In genomic region chr6:94501546-94501945, GRCh38 we compare ENCODE assay signal across 25 cellular contexts.
A peak's percentile ranks its signal among the peaks of the same experiment; 100 is the strongest.
DNase-seq lines count a peak whose midpoint lies in the region; ATAC-seq, FAIRE-seq and TF ChIP-seq lines count a peak whose summit lies in the region.
"Had no signal": no experiment of that assay in that cellular context is flagged by ENCODE, and none has a peak within 500 bp of the region (broad histone marks: within the 10 kb centered on the region; RNA-seq: fewer than 3 reads in every experiment).

No MANE protein-coding gene starts in this region.

- H3K27me3 ChIP-seq in HepG2 (ENCODE audit: control insufficient read depth in 1 of 2, insufficient read depth in 2 of 2, low read length in 2 of 2) (no peaks in the 10 kb centered on the region), right lobe of liver (no peaks in the 10 kb centered on the region), hepatocyte (no peaks in the 10 kb centered on the region), aorta (ENCODE audit: control insufficient read depth in 1 of 2, insufficient read depth in 2 of 2, low read length in 1 of 2) (no peaks in the 10 kb centered on the region)
- H3K27me3 ChIP-seq: SJSA1 had no signal

- ATAC-seq in HepG2 (no peak), right lobe of liver (no peak), aorta (ENCODE audit: low FRiP score) (no peak), HG03045 (IDR thresholded peaks at IDR 0.05; ENCODE audit: unreplicated experiment) (no peak)
- no peak for ATAC-seq in activated naive CD8-positive, alpha-beta T cell treated with anti-CD3 and anti-CD28 coated beads, Interleukin-2, amount 50 U/mL, for 24 hours
- ATAC-seq: CD8-positive, alpha-beta T cell; Panc1; stimulated activated naive CD8-positive, alpha-beta T cell treated with anti-CD3 and anti-CD28 coated beads, Interleukin-15, Interleukin-2, amounts not matched to agents 100 U/mL and 50 U/mL, for 24 hours had no signal

- intact Hi-C loops in HepG2 (cut with micrococcal nuclease; ENCODE audit: unreplicated experiment) = no loop called here
- intact Hi-C loops in right lobe of liver (cut with DNase I) = no loop called here
- intact Hi-C loops in aorta (cut with DNase I) = no loop called here

- in situ Hi-C loops in HepG2 (cut with HindIII; ENCODE audit: extremely low pct_ligation_motif_present, low pct_unique_long_range_greater_than_20kb) (no loop called here), astrocyte of the spinal cord (cut with HindIII; ENCODE audit: low sequenced_read_pairs) (no loop called here)

- no peaks in the 10 kb centered on the region for H3K4me1 Mint-ChIP-seq in activated naive CD8-positive, alpha-beta T cell treated with anti-CD3 and anti-CD28 coated beads, Interleukin-2, amount 50 U/mL, for 24 hours
- H3K4me1 Mint-ChIP-seq: B cell, endodermal cell, mesothelial cell of epicardium, naive B cell had no signal

- H3K9ac ChIP-seq in HepG2 (ENCODE audit: insufficient read depth, low read depth, low read length) = no peak overlapping the region

- DNase-seq in HepG2 (ENCODE audit: low spot score) = peak; percentile 1
- DNase-seq in right lobe of liver = no peak
- DNase-seq in astrocyte of the spinal cord (ENCODE audit: low read depth, low spot score) = peak; percentile 0
- DNase-seq in hepatocyte (ENCODE audit: low spot score) = peak; percentile 47
- DNase-seq in aorta = no peak
- no peak for DNase-seq in GM12891 (ENCODE audit: insufficient read length, low spot score)
- no peak for DNase-seq in activated naive CD8-positive, alpha-beta T cell treated with anti-CD3 and anti-CD28 coated beads, Interleukin-2, amount 50 U/mL, for 24 hours
- DNase-seq: activated CD4-positive, alpha-beta T cell treated with anti-CD3 and anti-CD28 coated beads, Interleukin-2, amount 50 U/mL, for 4 hours; activated CD4-positive, CD25-positive, alpha-beta regulatory T cell; activated naive CD4-positive, alpha-beta T cell treated with anti-CD3 and anti-CD28 coated beads for 36 hours; CD8-positive, alpha-beta T cell; central memory CD4-positive, alpha-beta T cell; endodermal cell; left ventricle myocardium inferior; naive B cell; NCI-H524; stimulated activated naive CD8-positive, alpha-beta T cell treated with anti-CD3 and anti-CD28 coated beads, Interleukin-15, Interleukin-2, amounts not matched to agents 100 U/mL and 50 U/mL, for 24 hours had no signal

- BruUV-seq in HepG2 (replicated peaks; lab: Mats Ljungman, UMichigan) = no TSS peak

- WGBS in HepG2 (ENCODE audit: low lambda C conversion rate) = 0% methylated on average over 1 of the region's 2 CpGs
- 24% methylated on average over 2 of the region's 2 CpGs for WGBS in right lobe of liver (ENCODE audit: insufficient coverage, low coverage, low lambda C conversion rate, missing lambda C conversion rate)
- 18% methylated on average over 2 of the region's 2 CpGs for WGBS in hepatocyte (ENCODE audit: low lambda C conversion rate, missing lambda C conversion rate)
- 21 to 32% methylated on average over 2 of the region's 2 CpGs for WGBS in aorta, 2 donors

- H3K9me3 ChIP-seq in HepG2 (ENCODE audit: low read length) (no peaks in the 10 kb centered on the region), right lobe of liver (no peaks in the 10 kb centered on the region), hepatocyte (ENCODE audit: low read depth) (no peaks in the 10 kb centered on the region), aorta (ENCODE audit: control insufficient read depth, low read length) (no peaks in the 10 kb centered on the region)
- H3K9me3 ChIP-seq: HAP-1, left ventricle myocardium inferior, SJSA1 had no signal

- no peak overlapping the region for H3K4me3 Mint-ChIP-seq in activated naive CD8-positive, alpha-beta T cell treated with anti-CD3 and anti-CD28 coated beads, Interleukin-2, amount 50 U/mL, for 24 hours
- H3K4me3 Mint-ChIP-seq: activated naive CD4-positive, alpha-beta T cell treated with anti-CD3 and anti-CD28 coated beads for 36 hours; B cell; CD8-positive, alpha-beta T cell; dendritic cell treated with granulocyte-macrophage colony-stimulating factor and Interleukin-4, amounts not matched to agents 40 ng/mL and 50 ng/mL, for 4 days; endodermal cell; mesothelial cell of epicardium; naive B cell had no signal

- no peaks in the 10 kb centered on the region for H3K9me2 ChIP-seq in hepatocyte (replicated peaks; ENCODE audit: insufficient read depth)

- no peaks in the 10 kb centered on the region for H4K20me1 ChIP-seq in HepG2 (ENCODE audit: insufficient read depth, low read length)
- no peaks in the 10 kb centered on the region for H4K20me1 ChIP-seq in hepatocyte (ENCODE audit: insufficient read depth, poor library complexity, severe bottlenecking)

- TF ChIP-seq RAD21 in HepG2 (CRISPR knock-in tag; IDR thresholded peaks at IDR 0.05) = no peak

- H3K4me1 ChIP-seq in HepG2 (ENCODE audit: insufficient read depth, low read length) (no peaks in the 10 kb centered on the region), right lobe of liver (no peaks in the 10 kb centered on the region), hepatocyte (ENCODE audit: insufficient read depth) (peaks cover 8% of the 10 kb centered on the region), aorta (ENCODE audit: control insufficient read depth in 1 of 2, insufficient read depth in 2 of 2, low read length in 2 of 2) (no peaks in the 10 kb centered on the region)
- H3K4me1 ChIP-seq: HAP-1, left ventricle myocardium inferior, SJSA1 had no signal

- TF ChIP-seq CTCF in HepG2 (CRISPR knock-in tag; IDR thresholded peaks at IDR 0.05) (no peak), right lobe of liver (IDR thresholded peaks at IDR 0.05) (no peak), astrocyte of the spinal cord (IDR thresholded peaks at IDR 0.05; ENCODE audit: low read depth, low read length) (no peak), hepatocyte (IDR thresholded peaks at IDR 0.05; ENCODE audit: poor library complexity) (no peak)

- H3K36me3 ChIP-seq in HepG2 (replicated peaks in 1 of 2; ENCODE audit: control insufficient read depth in 1 of 2, insufficient read depth in 2 of 2, low read length in 2 of 2) = no peaks in the 10 kb centered on the region
- no peaks in the 10 kb centered on the region for H3K36me3 ChIP-seq in right lobe of liver
- no peaks in the 10 kb centered on the region for H3K36me3 ChIP-seq in hepatocyte (replicated peaks; ENCODE audit: insufficient read depth, low read depth)
- no peaks in the 10 kb centered on the region for H3K36me3 ChIP-seq in aorta (ENCODE audit: control insufficient read depth in 1 of 2, insufficient read depth in 2 of 2, low read length in 1 of 2)
- H3K36me3 ChIP-seq: HAP-1, left ventricle myocardium inferior, SJSA1 had no signal

- POLR2A ChIA-PET in HepG2 (lab: Yijun Ruan, JAX) = no interaction called here

- no peak overlapping the region for H3K27ac Mint-ChIP-seq in activated naive CD8-positive, alpha-beta T cell treated with anti-CD3 and anti-CD28 coated beads, Interleukin-2, amount 50 U/mL, for 24 hours
- H3K27ac Mint-ChIP-seq: activated naive CD4-positive, alpha-beta T cell treated with anti-CD3 and anti-CD28 coated beads for 36 hours; B cell; CD8-positive, alpha-beta T cell; dendritic cell treated with granulocyte-macrophage colony-stimulating factor and Interleukin-4, amounts not matched to agents 40 ng/mL and 50 ng/mL, for 4 days; endodermal cell; mesothelial cell of epicardium; naive B cell had no signal

- CTCF ChIA-PET in HepG2 (lab: Yijun Ruan, JAX; ENCODE audit: low intra/inter-chr PET ratio, low total read pairs) = no interaction called here

- no peaks in the 10 kb centered on the region for H3K79me2 ChIP-seq in HepG2 (ENCODE audit: insufficient read depth, low read length)
- no peaks in the 10 kb centered on the region for H3K79me2 ChIP-seq in hepatocyte

- H3K4me2 ChIP-seq in HepG2 (ENCODE audit: low read depth, low read length) (no peak overlapping the region), hepatocyte (no peak overlapping the region)

- H2AFZ ChIP-seq in HepG2 (ENCODE audit: low read length) (no peak overlapping the region), hepatocyte (no peak overlapping the region)

- TF ChIP-seq EP300 in HepG2 (IDR thresholded peaks at IDR 0.05; ENCODE audit: low read depth in 2 of 2, low read length in 2 of 2) (no peak), HepG2 (CRISPR knock-in tag; IDR thresholded peaks at IDR 0.05; ENCODE audit: borderline replicate concordance) (no peak)

- FAIRE-seq in HepG2 (lab: Jason Lieb, UNC) (no peak), GM12891 (lab: Jason Lieb, UNC) (no peak)
- FAIRE-seq: islet of Langerhans had no signal

- no peaks in the 10 kb centered on the region for H3K27me3 Mint-ChIP-seq in activated naive CD8-positive, alpha-beta T cell treated with anti-CD3 and anti-CD28 coated beads, Interleukin-2, amount 50 U/mL, for 24 hours
- H3K27me3 Mint-ChIP-seq: B cell; dendritic cell treated with granulocyte-macrophage colony-stimulating factor and Interleukin-4, amounts not matched to agents 40 ng/mL and 50 ng/mL, for 4 days; naive B cell had no signal

- TF ChIP-seq POLR2A in HepG2 (IDR thresholded peaks at IDR 0.05; ENCODE audit: insufficient read depth in 1 of 2, low read depth in 2 of 2, low read length in 2 of 2) = no peak
- no peak for TF ChIP-seq POLR2A in right lobe of liver (IDR thresholded peaks at IDR 0.05)
- TF ChIP-seq POLR2A in GM12891 (IDR thresholded peaks at IDR 0.05; ENCODE audit: low read depth, low read length) = no peak

- H3K4me3 ChIP-seq in HepG2 (replicated peaks in 1 of 3; ENCODE audit: insufficient read depth in 1 of 3, low read depth in 2 of 3, low read length in 3 of 3) (no peak overlapping the region), right lobe of liver (no peak overlapping the region), astrocyte of the spinal cord (ENCODE audit: low read depth, low read length) (no peak overlapping the region), hepatocyte (no peak overlapping the region), aorta (ENCODE audit: low read length in 2 of 2) (no peak overlapping the region)
- H3K4me3 ChIP-seq: HAP-1, left ventricle myocardium inferior, SJSA1 had no signal

- no peaks in the 10 kb centered on the region for H3K9me3 Mint-ChIP-seq in activated naive CD8-positive, alpha-beta T cell treated with anti-CD3 and anti-CD28 coated beads, Interleukin-2, amount 50 U/mL, for 24 hours
- H3K9me3 Mint-ChIP-seq: activated naive CD4-positive, alpha-beta T cell treated with anti-CD3 and anti-CD28 coated beads for 36 hours; dendritic cell treated with granulocyte-macrophage colony-stimulating factor and Interleukin-4, amounts not matched to agents 40 ng/mL and 50 ng/mL, for 4 days; endodermal cell; mesothelial cell of epicardium had no signal

- no peak overlapping the region for H3K27ac ChIP-seq in HepG2 (ENCODE audit: extremely low read length, insufficient read depth, low read length)
- H3K27ac ChIP-seq in right lobe of liver = no peak overlapping the region
- H3K27ac ChIP-seq in hepatocyte = peak overlapping the region; percentile 57
- no peak overlapping the region for H3K27ac ChIP-seq in aorta (ENCODE audit: low read depth in 1 of 2, low read length in 2 of 2)
- H3K27ac ChIP-seq: left ventricle myocardium inferior, SJSA1 had no signal

- no peaks in the 10 kb centered on the region for H3K36me3 Mint-ChIP-seq in activated naive CD8-positive, alpha-beta T cell treated with anti-CD3 and anti-CD28 coated beads, Interleukin-2, amount 50 U/mL, for 24 hours (ENCODE audit: low read depth)
- H3K36me3 Mint-ChIP-seq: CD8-positive, alpha-beta T cell; mesothelial cell of epicardium; naive B cell had no signal

TF ChIP-seq in HepG2, 621 proteins besides CTCF, POLR2A, EP300 and RAD21 (continues in another document):
- no peak for TF ChIP-seq ZNF331 (CRISPR knock-in tag; IDR thresholded peaks at IDR 0.05)

TF ChIP-seq in GM12891, 5 proteins besides CTCF, POLR2A, EP300 and RAD21 (continues in another document):
- no peak for TF ChIP-seq TAF1 (IDR thresholded peaks at IDR 0.05; ENCODE audit: low read depth, low read length)

Comparison
In these comparisons a context has a peak if more than half of its experiments do, and no peak if none do; other contexts are left out.
1. DNase-seq: peak in HepG2 (single experiment), astrocyte of the spinal cord (single experiment) and hepatocyte (single experiment); none in right lobe of liver (0 of 3), aorta (0 of 2), GM12891 (single experiment) and activated naive CD8-positive, alpha-beta T cell treated with anti-CD3 and anti-CD28 coated beads, Interleukin-2, amount 50 U/mL, for 24 hours (single experiment).